In the genomic region with DNA sequence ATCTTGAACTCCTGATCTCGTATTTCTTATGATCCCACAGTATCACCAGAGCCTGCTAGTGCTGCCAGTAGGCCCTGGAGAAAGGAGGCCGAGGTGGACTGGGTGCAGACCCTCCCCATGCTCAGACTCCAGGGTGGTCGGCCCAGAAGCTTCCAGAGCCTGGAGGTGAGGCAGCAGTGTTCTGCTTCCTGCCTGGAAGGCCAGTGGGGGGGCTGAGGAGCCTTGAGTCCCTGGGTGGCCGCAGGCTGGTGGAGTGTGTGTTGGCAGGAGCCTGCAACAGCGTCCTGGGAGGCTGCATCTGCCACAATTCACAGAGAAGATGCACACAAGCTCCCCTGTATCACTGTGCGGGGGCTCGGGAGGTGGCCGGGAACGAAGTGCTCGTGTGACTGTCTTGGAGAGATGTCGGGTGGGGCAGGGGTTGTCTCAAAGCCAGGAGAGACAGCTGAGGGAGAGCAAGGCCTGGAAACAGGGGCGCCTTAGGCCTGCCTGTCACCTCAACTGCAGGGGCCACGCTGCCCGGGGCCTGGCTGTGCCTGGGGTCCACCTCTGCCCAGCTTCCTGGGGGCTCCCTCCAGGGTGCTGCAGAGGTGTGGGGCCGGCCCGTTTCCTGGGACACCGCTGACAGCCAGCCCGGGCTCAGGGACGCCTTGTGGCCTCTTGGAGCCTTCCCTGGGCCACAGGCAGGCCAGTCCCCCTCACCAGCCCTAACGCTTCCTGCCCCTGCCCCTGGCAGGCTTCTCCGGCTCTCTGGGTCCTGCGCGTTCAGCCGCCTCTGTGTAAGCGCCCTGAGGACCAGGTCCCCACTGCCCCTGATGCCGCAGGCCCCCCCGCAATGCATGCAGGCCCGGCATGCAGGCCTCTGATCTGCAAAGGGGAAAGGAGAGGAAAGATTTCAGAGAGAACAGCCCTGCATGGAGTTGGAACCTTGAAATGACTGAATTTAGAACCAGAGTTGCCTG, we compare ENCODE assay signal across 21 cellular contexts. TPM values are rescaled to one million over a fixed set of nuclear protein-coding genes. Genes with fewer than 3 reads are reported as not detected.
DNase-seq lines count a peak whose midpoint lies in the region; ATAC-seq, FAIRE-seq and TF ChIP-seq lines count a peak whose summit lies in the region.
"Had no signal": no experiment of that assay in that cellular context is flagged by ENCODE, and none has a peak within 500 bp of the region (broad histone marks: within the 10 kb centered on the region; RNA-seq: fewer than 3 reads in every experiment).

No MANE protein-coding gene starts in this region.

- intact Hi-C loops in upper lobe of right lung (cut with DNase I) (no loop called here), CD14-positive monocyte (cut with micrococcal nuclease) (loop anchor here in 1 of 2 donors (10.0 kb wide), 1 partner anchor 188 kb away; no protein-coding TSS in a partner anchor)

- H3K9ac ChIP-seq in H1 (replicated peaks in 1 of 4; ENCODE audit: extremely low read depth in 1 of 4, low read depth in 3 of 4, low read length in 3 of 4) (no peak overlapping the region), mesenchymal stem cell (ENCODE audit: low read length) (no peak overlapping the region)
- H3K9ac ChIP-seq: BLaER1 treated with 17β-estradiol and CSF1 and Interleukin-3, amounts not matched to agents 10 nM and 100 nM had no signal

- TF ChIP-seq CTCF in H1 (IDR thresholded peaks at IDR 0.05; ENCODE audit: control extremely low read depth in 1 of 3, insufficient read depth in 1 of 3, low read depth in 1 of 3, low read length in 3 of 3) (no peak), upper lobe of right lung (IDR thresholded peaks at IDR 0.05) (no peak), CD14-positive monocyte (IDR thresholded peaks at IDR 0.05) (no peak)

- no peaks in the 10 kb centered on the region for H3K36me3 Mint-ChIP-seq in CD14-positive monocyte

- no peak overlapping the region for H2BK15ac ChIP-seq in H1 (ENCODE audit: low read length)
- no peak overlapping the region for H2BK15ac ChIP-seq in mesenchymal stem cell (ENCODE audit: low read depth, poor library complexity, severe bottlenecking)

- peaks cover 19% of the 10 kb centered on the region for H3K4me1 Mint-ChIP-seq in stimulated activated naive CD8-positive, alpha-beta T cell treated with anti-CD3 and anti-CD28 coated beads, Interleukin-15, amount 100 ng/mL, for 72 hours
- H3K4me1 Mint-ChIP-seq in CD14-positive monocyte, result peaks cover 12% of the 10 kb centered on the region

- H3K14ac ChIP-seq in H1 (ENCODE audit: insufficient read length), result no peak overlapping the region
- H3K14ac ChIP-seq in mesenchymal stem cell (ENCODE audit: low read length in 2 of 2), result no peak overlapping the region

- H4K8ac ChIP-seq in H1 (ENCODE audit: extremely low read depth, insufficient read depth, low read length) (peak overlapping the region; percentile 88), mesenchymal stem cell (ENCODE audit: low read length) (no peak overlapping the region)

- H2BK20ac ChIP-seq in H1 (ENCODE audit: low read length), result no peak overlapping the region

- H2AK5ac ChIP-seq in H1 (ENCODE audit: low read depth, low read length) (no peak overlapping the region), mesenchymal stem cell (ENCODE audit: low read length, severe bottlenecking) (no peak overlapping the region)

- CTCF ChIA-PET in H1 (lab: Charles Lee; ENCODE audit: partially characterized antibody), result interaction anchor here (0.7 to 1.3 kb wide), 4 partner anchors 76 to 175 kb away, joined by 3 read pairs; a partner anchor contains a TSS

- POLR2A ChIA-PET in H1 (lab: Charles Lee; ENCODE audit: partially characterized antibody), result no interaction called here

- no peak for TF ChIP-seq EP300 in H1 (IDR thresholded peaks at IDR 0.05; ENCODE audit: borderline replicate concordance in 1 of 2, low read depth in 2 of 2, low read length in 2 of 2)

- H3K9me3 ChIP-seq in H1 (ENCODE audit: insufficient read depth in 2 of 2, low read depth in 1 of 2, low read length in 1 of 2) (no peaks in the 10 kb centered on the region), mesenchymal stem cell (ENCODE audit: control insufficient read depth, low read length) (no peaks in the 10 kb centered on the region), upper lobe of right lung (no peaks in the 10 kb centered on the region)

- no peaks in the 10 kb centered on the region for H3K79me1 ChIP-seq in H1 (ENCODE audit: low read depth, low read length)
- no peaks in the 10 kb centered on the region for H3K79me1 ChIP-seq in mesenchymal stem cell (replicated peaks; ENCODE audit: low read length, poor library complexity, severe bottlenecking)

- WGBS in H1 (ENCODE audit: extremely low coverage in 1 of 2, insufficient coverage in 1 of 2, insufficient read length in 1 of 2, insufficient replicate concordance in 2 of 2, low coverage in 1 of 2, low lambda C conversion rate in 2 of 2, missing lambda C conversion rate in 1 of 2), 2 experiments, result 89% methylated on average over 27 of the region's 28 CpGs; no CpG with 5 or more reads in 1 of the 2 experiments
- WGBS in mesenchymal stem cell, result 81% methylated on average over 27 of the region's 28 CpGs

- H2BK12ac ChIP-seq in H1 (ENCODE audit: low read depth, low read length) (no peak overlapping the region), mesenchymal stem cell (ENCODE audit: low read length in 2 of 2) (no peak overlapping the region)

- no peaks in the 10 kb centered on the region for H3K27me3 ChIP-seq in H1 (replicated peaks in 1 of 4; ENCODE audit: control insufficient read depth in 3 of 4, extremely low read depth in 1 of 4, insufficient read depth in 3 of 4, low read length in 3 of 4)
- peaks cover 0 to 7% of the 10 kb centered on the region in 2 experiments for H3K27me3 ChIP-seq in mesenchymal stem cell (ENCODE audit: control insufficient read depth in 1 of 2, insufficient read depth in 1 of 2, low read length in 2 of 2)
- H3K27me3 ChIP-seq in upper lobe of right lung, result no peaks in the 10 kb centered on the region
- H3K27me3 ChIP-seq: BLaER1 treated with 17β-estradiol and CSF1 and Interleukin-3, amounts not matched to agents 10 nM and 100 nM had no signal

- H3K4me3 Mint-ChIP-seq in stimulated activated naive CD8-positive, alpha-beta T cell treated with anti-CD3 and anti-CD28 coated beads, Interleukin-15, amount 100 ng/mL, for 72 hours, result no peak overlapping the region
- no peak overlapping the region for H3K4me3 Mint-ChIP-seq in CD14-positive monocyte
- H3K4me3 Mint-ChIP-seq: CD4-positive, alpha-beta T cell; HFFc6 had no signal

- no peaks in the 10 kb centered on the region for H3K23me2 ChIP-seq in H1 (ENCODE audit: low read depth, low read length)

- no peak overlapping the region for H3K56ac ChIP-seq in H1 (replicated peaks; ENCODE audit: insufficient read length, low read depth, low read length)

- H2BK120ac ChIP-seq in H1 (replicated peaks; ENCODE audit: low read depth, low read length), result no peak overlapping the region
- H2BK120ac ChIP-seq in mesenchymal stem cell (ENCODE audit: low read depth, low read length), result no peak overlapping the region

- ATAC-seq in stimulated activated naive CD8-positive, alpha-beta T cell treated with anti-CD3 and anti-CD28 coated beads, Interleukin-15, amount 100 ng/mL, for 72 hours, result peak; percentile 36
- no peak for ATAC-seq in stimulated activated naive CD8-positive, alpha-beta T cell treated with anti-CD3 and anti-CD28 coated beads, Interleukin-15, Interleukin-2, amounts not matched to agents 100 U/mL and 50 U/mL, for 24 hours
- ATAC-seq in upper lobe of right lung, result peak; percentile 40

- H3K18ac ChIP-seq in H1 (ENCODE audit: extremely low read depth, low read length) (no peak overlapping the region), mesenchymal stem cell (ENCODE audit: low read depth in 1 of 2, low read length in 2 of 2) (no peak overlapping the region)

- H3K36me3 ChIP-seq in H1 (ENCODE audit: control insufficient read depth in 2 of 4, insufficient read depth in 4 of 4, low read length in 3 of 4) (no peaks in the 10 kb centered on the region), mesenchymal stem cell (ENCODE audit: control insufficient read depth in 1 of 2, insufficient read depth in 2 of 2, low read depth in 1 of 2, low read length in 2 of 2) (no peaks in the 10 kb centered on the region), upper lobe of right lung (no peaks in the 10 kb centered on the region)
- H3K36me3 ChIP-seq: BLaER1 treated with 17β-estradiol and CSF1 and Interleukin-3, amounts not matched to agents 10 nM and 100 nM had no signal

- H3K79me2 ChIP-seq in H1 (ENCODE audit: control insufficient read depth in 1 of 2, insufficient read depth in 2 of 2, low read length in 2 of 2), result no peaks in the 10 kb centered on the region

- no peak for FAIRE-seq in H1 (lab: Jason Lieb, UNC)
- FAIRE-seq: G401.6, GM12891, HTR-8/SVneo had no signal

- no peak overlapping the region for H2BK5ac ChIP-seq in H1 (ENCODE audit: low read depth, low read length)
- H2BK5ac ChIP-seq in mesenchymal stem cell (ENCODE audit: low read depth, low read length, poor library complexity, severe bottlenecking), result no peak overlapping the region

- H3K27ac Mint-ChIP-seq in stimulated activated naive CD8-positive, alpha-beta T cell treated with anti-CD3 and anti-CD28 coated beads, Interleukin-15, amount 100 ng/mL, for 72 hours, result no peak overlapping the region
- no peak overlapping the region for H3K27ac Mint-ChIP-seq in CD14-positive monocyte
- H3K27ac Mint-ChIP-seq: CD4-positive, alpha-beta T cell; HFFc6 had no signal

- no peaks in the 10 kb centered on the region for H3K27me3 Mint-ChIP-seq in stimulated activated naive CD8-positive, alpha-beta T cell treated with anti-CD3 and anti-CD28 coated beads, Interleukin-15, amount 100 ng/mL, for 72 hours
- H3K27me3 Mint-ChIP-seq in CD14-positive monocyte (ENCODE audit: low read depth in 3 of 3), result peaks cover 2 to 6% (median 3%) of the 10 kb centered on the region in 3 donors
- H3K27me3 Mint-ChIP-seq: CD4-positive, alpha-beta T cell had no signal

- no peak overlapping the region for H4K91ac ChIP-seq in H1 (replicated peaks; ENCODE audit: insufficient read length, low read length)
- H4K91ac ChIP-seq in mesenchymal stem cell (ENCODE audit: low read length), result peak overlapping the region; percentile 41

- no peak for TF ChIP-seq POLR2A in H1 (IDR thresholded peaks at IDR 0.05; ENCODE audit: control extremely low read depth in 1 of 2, low read depth in 2 of 2, low read length in 2 of 2)

- H3K4ac ChIP-seq in H1 (replicated peaks; ENCODE audit: insufficient read length, low read depth, low read length) (no peak overlapping the region), mesenchymal stem cell (ENCODE audit: low read depth in 1 of 2, low read length in 2 of 2) (no peak overlapping the region)

- no peak overlapping the region for H3K27ac ChIP-seq in H1 (ENCODE audit: low read depth, low read length)
- no peak overlapping the region for H3K27ac ChIP-seq in mesenchymal stem cell (ENCODE audit: low read length, poor library complexity, severe bottlenecking)
- H3K27ac ChIP-seq in upper lobe of right lung, result no peak overlapping the region
- H3K27ac ChIP-seq: BLaER1 treated with 17β-estradiol and CSF1 and Interleukin-3, amounts not matched to agents 10 nM and 100 nM had no signal

- H2AFZ ChIP-seq in H1 (ENCODE audit: low read length) (no peak overlapping the region; the same call in 1 of the 2 replicates), mesenchymal stem cell (ENCODE audit: low read depth, low read length) (no peak overlapping the region)

- H3K23ac ChIP-seq in H1 (ENCODE audit: insufficient read length) (no peak overlapping the region), mesenchymal stem cell (ENCODE audit: low read length in 2 of 2) (no peak overlapping the region)

- TF ChIP-seq RAD21 in H1 (IDR thresholded peaks at IDR 0.05 in 1 of 2, conservative IDR thresholded peaks at IDR 0.05 in 1 of 2; ENCODE audit: low read depth in 2 of 2, low read length in 2 of 2), result no peak

- H3K4me3 ChIP-seq in H1 (ENCODE audit: extremely low read depth in 1 of 4, insufficient read depth in 2 of 4, low read depth in 3 of 4, low read length in 4 of 4) (no peak overlapping the region), mesenchymal stem cell (ENCODE audit: insufficient read depth in 1 of 2, low read depth in 1 of 2, low read length in 2 of 2) (no peak overlapping the region), upper lobe of right lung (no peak overlapping the region)
- H3K4me3 ChIP-seq: BLaER1 treated with 17β-estradiol and CSF1 and Interleukin-3, amounts not matched to agents 10 nM and 100 nM had no signal

- H3K9me3 Mint-ChIP-seq in stimulated activated naive CD8-positive, alpha-beta T cell treated with anti-CD3 and anti-CD28 coated beads, Interleukin-15, amount 100 ng/mL, for 72 hours, result no peaks in the 10 kb centered on the region
- peaks cover 0 to 3% (median 2%) of the 10 kb centered on the region in 7 donors for H3K9me3 Mint-ChIP-seq in CD14-positive monocyte
- H3K9me3 Mint-ChIP-seq: CD4-positive, alpha-beta T cell; HFFc6 had no signal

- H3K4me2 ChIP-seq in H1 (ENCODE audit: insufficient read depth in 1 of 2, low read depth in 2 of 2, low read length in 2 of 2) (no peak overlapping the region), mesenchymal stem cell (ENCODE audit: low read length, poor library complexity, severe bottlenecking) (no peak overlapping the region)
- H3K4me2 ChIP-seq: BLaER1 treated with 17β-estradiol and CSF1 and Interleukin-3, amounts not matched to agents 10 nM and 100 nM had no signal

- H4K5ac ChIP-seq in H1 (ENCODE audit: insufficient read length, low read depth, low read length), result no peak overlapping the region

- no peaks in the 10 kb centered on the region for H3K4me1 ChIP-seq in H1 (replicated peaks in 1 of 4; ENCODE audit: control insufficient read depth in 3 of 4, insufficient read depth in 4 of 4, low read length in 3 of 4)
- H3K4me1 ChIP-seq in mesenchymal stem cell (ENCODE audit: control insufficient read depth, insufficient read depth, low read depth, low read length), result peaks cover 2% of the 10 kb centered on the region
- H3K4me1 ChIP-seq in upper lobe of right lung, result no peaks in the 10 kb centered on the region

- no peak for DNase-seq in stimulated activated naive CD8-positive, alpha-beta T cell treated with anti-CD3 and anti-CD28 coated beads, Interleukin-15, amount 100 ng/mL, for 72 hours
- DNase-seq in stimulated activated naive CD8-positive, alpha-beta T cell treated with anti-CD3 and anti-CD28 coated beads, Interleukin-15, Interleukin-2, amounts not matched to agents 100 U/mL and 50 U/mL, for 24 hours, result no peak
- no peak for DNase-seq in H1 (ENCODE audit: low read depth in 1 of 2, low spot score in 2 of 2)
- DNase-seq in mesenchymal stem cell, result no peak
- no peak for DNase-seq in upper lobe of right lung
- DNase-seq in CD14-positive monocyte (ENCODE audit: low spot score), result no peak
- DNase-seq in NCI-H128 (lab: John Stamatoyannopoulos, UW; ENCODE audit: unreplicated experiment), result no peak
- no peak for DNase-seq in DMS 273 (lab: John Stamatoyannopoulos, UW; ENCODE audit: unreplicated experiment)
- DNase-seq: ACHN; Calu3; CD4-positive, alpha-beta T cell; DMS79; EL; GOT3; HCEC 1CT; HFFc6 had no signal

- H4K20me1 ChIP-seq in H1 (replicated peaks in 1 of 2; ENCODE audit: control insufficient read depth in 1 of 2, insufficient read depth in 2 of 2, low read length in 2 of 2), result no peaks in the 10 kb centered on the region

RNA-seq across cellular contexts. Expression of a gene that starts 24.2 kb away (rescaled TPM):
- not detected in 2 replicates for total RNA-seq in H1 (2021; fragmentation: NEBNext Ultra II Directional; extraction: Animal tissue kit (Norgen Biotek cat#: 25700))
- polyA plus RNA-seq in H1 (2011; rRNA removed) (0.02 TPM in 1 of 2 replicates, not detected in the other), CD14-positive monocyte (not detected)
- polyA plus RNA-seq in H1 (2011; cell fraction: cytosol; rRNA removed), result not detected
- polyA plus RNA-seq in H1 (2011; cell fraction: nucleus; rRNA removed), result not detected
- polyA plus RNA-seq in H1 (2012, experiment 1 of 2), result 0.03 TPM in 3 of 4 replicates, not detected in the other
- not detected for polyA plus RNA-seq in H1 (2012, experiment 2 of 2)
- polyA plus RNA-seq in H1 (2013, experiment 1 of 2), result 0.04 TPM
- 0.06 TPM for polyA plus RNA-seq in H1 (2013, experiment 2 of 2)
- polyA minus RNA-seq in H1 (2011; rRNA and poly(A)+ RNA removed), result not detected in 2 replicates
- not detected for polyA minus RNA-seq in H1 (2011; cell fraction: cytosol; rRNA and poly(A)+ RNA removed)
- polyA minus RNA-seq in H1 (2011; cell fraction: nucleus; rRNA and poly(A)+ RNA removed), result not detected
- polyA plus RNA-seq in mesenchymal stem cell (2013, experiment 1 of 2), result not detected
- not detected for polyA plus RNA-seq in mesenchymal stem cell (2013, experiment 2 of 2)
- total RNA-seq in upper lobe of right lung, result not detected
- total RNA-seq: A172; Calu3; CD4-positive, alpha-beta T cell; HFFc6 had no signal
